Comparison of ENCODE assay signal across 20 cellular contexts in genomic region chr5:133123297-133123696, GRCh38.
DNase-seq lines count a peak whose midpoint lies in the region; ATAC-seq and TF ChIP-seq lines count a peak whose summit lies in the region.
"Had no signal": no experiment of that assay in that cellular context is flagged by ENCODE, and none has a peak within 500 bp of the region (broad histone marks: within the 10 kb centered on the region; RNA-seq: fewer than 3 reads in every experiment).

No MANE protein-coding gene starts in this region.

- ATAC-seq in GM19023 (IDR thresholded peaks at IDR 0.05; ENCODE audit: unreplicated experiment), result peak; percentile 67
- ATAC-seq in GM21576 (IDR thresholded peaks at IDR 0.05; ENCODE audit: unreplicated experiment), result peak; percentile 66
- ATAC-seq in GM21825 (IDR thresholded peaks at IDR 0.05; ENCODE audit: unreplicated experiment), result no peak
- ATAC-seq in HG02623 (IDR thresholded peaks at IDR 0.05; ENCODE audit: unreplicated experiment), result no peak
- ATAC-seq: activated T-cell treated with anti-CD3 and anti-CD28 coated beads, Interleukin-2, amount 50 U/mL, for 4 hours; stimulated activated naive CD8-positive, alpha-beta T cell treated with anti-CD3 and anti-CD28 coated beads, Interleukin-15, Interleukin-2, amounts not matched to agents 100 U/mL and 50 U/mL, for 24 hours; WTC11 had no signal

- H3K36me3 Mint-ChIP-seq in osteocyte (ENCODE audit: unreplicated experiment), result no peaks in the 10 kb centered on the region
- H3K36me3 Mint-ChIP-seq: activated CD4-positive, alpha-beta memory T cell treated with anti-CD3 and anti-CD28 coated beads for 36 hours; activated naive CD4-positive, alpha-beta T cell treated with anti-CD3 and anti-CD28 coated beads, Interleukin-2, amount 50 U/mL, for 24 hours; CD8-positive, alpha-beta memory T cell; IgD-negative memory B cell; WTC11 had no signal

- H3K27ac Mint-ChIP-seq in osteocyte (ENCODE audit: unreplicated experiment), result no peak overlapping the region
- H3K27ac Mint-ChIP-seq: activated CD4-positive, alpha-beta memory T cell treated with anti-CD3 and anti-CD28 coated beads for 36 hours; activated naive CD4-positive, alpha-beta T cell treated with anti-CD3 and anti-CD28 coated beads, Interleukin-2, amount 50 U/mL, for 24 hours; IgD-negative memory B cell; T-helper 2 cell treated with Interferon-gamma antibody and Interleukin-4, amounts not matched to agents 5 μg/mL and 100 μg/mL, for 36 hours; WTC11 had no signal

- H3K27me3 Mint-ChIP-seq in osteocyte (ENCODE audit: unreplicated experiment), result peaks cover 16% of the 10 kb centered on the region
- H3K27me3 Mint-ChIP-seq: activated CD4-positive, alpha-beta memory T cell treated with anti-CD3 and anti-CD28 coated beads for 36 hours; activated naive CD4-positive, alpha-beta T cell treated with anti-CD3 and anti-CD28 coated beads, Interleukin-2, amount 50 U/mL, for 24 hours had no signal

- DNase-seq in NCI-H2029 (lab: John Stamatoyannopoulos, UW), result peak; percentile 76
- DNase-seq in osteocyte (ENCODE audit: extremely low spot score, unreplicated experiment), result peak; percentile 46
- DNase-seq in DMS 273 treated with DMSO at 0.1 percent for 48 hours (lab: John Stamatoyannopoulos, UW), result no peak
- DNase-seq: activated CD4-positive, alpha-beta memory T cell treated with anti-CD3 and anti-CD28 coated beads for 36 hours; activated T-cell treated with anti-CD3 and anti-CD28 coated beads, Interleukin-2, amount 50 U/mL, for 4 hours; CD8-positive, alpha-beta memory T cell; cerebellar nuclear complex; foreskin fibroblast; NCI-H1436 treated with DMSO at 0.1 percent for 48 hours; stimulated activated CD4-positive, alpha-beta T cell treated with anti-CD3 and anti-CD28 coated beads, Interleukin-2, amount 100 ng/mL, for 24 hours; stimulated activated naive CD8-positive, alpha-beta T cell treated with anti-CD3 and anti-CD28 coated beads, Interleukin-15, Interleukin-2, amounts not matched to agents 100 U/mL and 50 U/mL, for 24 hours; tibial artery had no signal

- no peaks in the 10 kb centered on the region for H3K9me3 Mint-ChIP-seq in osteocyte (ENCODE audit: unreplicated experiment)
- H3K9me3 Mint-ChIP-seq: activated CD4-positive, alpha-beta memory T cell treated with anti-CD3 and anti-CD28 coated beads for 36 hours; activated naive CD4-positive, alpha-beta T cell treated with anti-CD3 and anti-CD28 coated beads, Interleukin-2, amount 50 U/mL, for 24 hours; activated T-cell treated with anti-CD3 and anti-CD28 coated beads, Interleukin-2, amount 50 U/mL, for 4 hours; CD8-positive, alpha-beta memory T cell; IgD-negative memory B cell; T-helper 2 cell treated with Interferon-gamma antibody and Interleukin-4, amounts not matched to agents 5 μg/mL and 100 μg/mL, for 36 hours; WTC11 had no signal

- TF ChIP-seq CTCF in osteocyte (IDR thresholded peaks at IDR 0.05), result no peak

- no peak overlapping the region for H3K4me3 Mint-ChIP-seq in osteocyte (ENCODE audit: unreplicated experiment)
- H3K4me3 Mint-ChIP-seq: activated CD4-positive, alpha-beta memory T cell treated with anti-CD3 and anti-CD28 coated beads for 36 hours; activated naive CD4-positive, alpha-beta T cell treated with anti-CD3 and anti-CD28 coated beads, Interleukin-2, amount 50 U/mL, for 24 hours; activated T-cell treated with anti-CD3 and anti-CD28 coated beads, Interleukin-2, amount 50 U/mL, for 4 hours; IgD-negative memory B cell; T-helper 2 cell treated with Interferon-gamma antibody and Interleukin-4, amounts not matched to agents 5 μg/mL and 100 μg/mL, for 36 hours; WTC11 had no signal

- H3K4me1 Mint-ChIP-seq in osteocyte (ENCODE audit: unreplicated experiment), result no peaks in the 10 kb centered on the region
- H3K4me1 Mint-ChIP-seq: activated naive CD4-positive, alpha-beta T cell treated with anti-CD3 and anti-CD28 coated beads, Interleukin-2, amount 50 U/mL, for 24 hours; CD8-positive, alpha-beta memory T cell; IgD-negative memory B cell; WTC11 had no signal

Comparison
In these comparisons a context has a peak if more than half of its experiments do, and no peak if none do; other contexts are left out.
1. ATAC-seq: peak in GM19023 (single experiment) and GM21576 (single experiment); none in GM21825 (single experiment) and HG02623 (single experiment).